8 cellular contexts compared by ENCODE assay signal in the genomic region with DNA sequence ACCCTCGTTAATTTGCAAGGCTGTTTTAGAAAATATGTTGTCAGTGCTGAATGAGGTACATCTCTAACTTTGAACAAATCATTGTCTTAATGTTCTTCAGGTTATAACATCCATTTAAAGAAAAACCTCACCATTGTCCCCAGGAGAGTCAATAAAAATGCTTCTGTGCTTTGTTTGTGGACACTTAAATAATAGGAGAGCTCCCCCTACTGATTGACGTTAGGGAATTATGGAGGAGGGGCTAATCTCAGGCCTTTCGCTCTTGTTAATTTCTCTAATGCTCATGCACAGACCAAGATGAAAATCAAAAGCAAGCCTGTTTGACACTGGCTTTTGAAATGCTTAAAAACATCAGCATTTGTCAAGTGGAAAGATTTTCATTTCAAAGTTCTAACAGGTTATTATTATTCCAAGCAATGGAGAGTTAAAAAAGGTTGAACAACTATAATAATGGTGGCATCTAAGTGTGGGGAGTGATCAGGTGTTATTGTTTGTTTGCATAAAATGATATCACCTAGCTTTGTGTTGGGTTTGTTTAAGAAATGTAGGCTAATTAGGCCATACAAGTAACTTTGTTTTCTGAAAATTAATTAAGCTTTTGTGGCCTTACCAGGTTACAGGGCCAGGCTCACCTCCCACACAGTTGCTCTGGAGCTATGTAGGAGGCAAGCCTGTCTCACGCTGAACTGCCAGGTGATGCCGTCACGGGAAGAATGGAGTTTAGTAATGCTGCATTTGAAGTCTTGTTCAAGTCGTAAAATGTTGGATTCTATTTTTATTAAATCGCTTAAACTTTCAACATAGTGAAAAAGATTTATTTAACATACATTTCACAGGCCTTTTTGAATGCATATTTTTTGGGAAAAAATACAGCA. TPM values are rescaled to one million over a fixed set of nuclear protein-coding genes. Genes with fewer than 3 reads are reported as not detected.
DNase-seq lines count a peak whose midpoint lies in the region; ATAC-seq, FAIRE-seq and TF ChIP-seq lines count a peak whose summit lies in the region.

No MANE protein-coding gene starts in this region.

- no TSS peak for BruUV-seq in Panc1 (replicated peaks; lab: Mats Ljungman, UMichigan)

- no peak overlapping the region for H2BK20ac ChIP-seq in H1 (ENCODE audit: low read length)

- H3K27me3 ChIP-seq in KMS-11 (ENCODE audit: insufficient read depth, low read depth) (no peaks in the 10 kb centered on the region), Panc1 (ENCODE audit: control insufficient read depth, insufficient read depth, low read length) (no peaks in the 10 kb centered on the region), H1 (replicated peaks in 1 of 4; ENCODE audit: control insufficient read depth in 3 of 4, extremely low read depth in 1 of 4, insufficient read depth in 3 of 4, low read length in 3 of 4) (no peaks in the 10 kb centered on the region)

- H4K8ac ChIP-seq in H1 (ENCODE audit: extremely low read depth, insufficient read depth, low read length), result no peak overlapping the region

- H3K4me1 ChIP-seq in KMS-11 (ENCODE audit: low read depth, poor library complexity, severe bottlenecking), result no peaks in the 10 kb centered on the region
- H3K4me1 ChIP-seq in Panc1 (ENCODE audit: control insufficient read depth, insufficient read depth, low read length), result no peaks in the 10 kb centered on the region
- peaks cover 0 to 2% (median 0%) of the 10 kb centered on the region in 4 experiments; a peak in 2 of 7 replicates for H3K4me1 ChIP-seq in H1 (replicated peaks in 1 of 4; ENCODE audit: control insufficient read depth in 3 of 4, insufficient read depth in 4 of 4, low read length in 3 of 4)

- POLR2A ChIA-PET in Panc1 (lab: Charles Lee), result no interaction called here
- POLR2A ChIA-PET in H1 (lab: Charles Lee; ENCODE audit: partially characterized antibody), result no interaction called here

- ATAC-seq in GM21367 (IDR thresholded peaks at IDR 0.05; ENCODE audit: unreplicated experiment) (peak; percentile 76), Panc1 (peak; percentile 88), memory B cell (ENCODE audit: low read depth) (peak; percentile 68)

- peaks cover 2% of the 10 kb centered on the region for H3K4me1 Mint-ChIP-seq in memory B cell

- H3K79me2 ChIP-seq in KMS-11 (ENCODE audit: insufficient read depth, low read depth) (no peaks in the 10 kb centered on the region), H1 (ENCODE audit: control insufficient read depth in 1 of 2, insufficient read depth in 2 of 2, low read length in 2 of 2) (no peaks in the 10 kb centered on the region)

- H3K18ac ChIP-seq in H1 (ENCODE audit: extremely low read depth, low read length), result no peak overlapping the region

- H4K5ac ChIP-seq in H1 (ENCODE audit: insufficient read length, low read depth, low read length), result no peak overlapping the region

- peak; percentile 68 for FAIRE-seq in H1 (lab: Jason Lieb, UNC)

- no peak overlapping the region for H3K4me2 ChIP-seq in KMS-11
- no peak overlapping the region for H3K4me2 ChIP-seq in H1 (ENCODE audit: insufficient read depth in 1 of 2, low read depth in 2 of 2, low read length in 2 of 2)

- TF ChIP-seq POLR2A in H1 (IDR thresholded peaks at IDR 0.05; ENCODE audit: control extremely low read depth in 1 of 2, low read depth in 2 of 2, low read length in 2 of 2), result no peak

- no peak overlapping the region for H3K4me3 ChIP-seq in KMS-11 (IDR thresholded peaks at IDR 0.05; ENCODE audit: insufficient read depth, low read depth, low read length)
- no peak overlapping the region for H3K4me3 ChIP-seq in Panc1 (ENCODE audit: low read depth in 2 of 2, low read length in 2 of 2)
- H3K4me3 ChIP-seq in H1 (ENCODE audit: extremely low read depth in 1 of 4, insufficient read depth in 2 of 4, low read depth in 3 of 4, low read length in 4 of 4), result no peak overlapping the region

- H2BK15ac ChIP-seq in H1 (ENCODE audit: low read length), result no peak overlapping the region

- no peak overlapping the region for H3K27ac Mint-ChIP-seq in memory B cell

- no peaks in the 10 kb centered on the region for H3K23me2 ChIP-seq in H1 (ENCODE audit: low read depth, low read length)

- H2AFZ ChIP-seq in KMS-11 (ENCODE audit: low read depth) (no peak overlapping the region), H1 (ENCODE audit: low read length) (no peak overlapping the region)

- H3K36me3 ChIP-seq in KMS-11 (ENCODE audit: insufficient read depth) (no peaks in the 10 kb centered on the region), Panc1 (ENCODE audit: control insufficient read depth, insufficient read depth, low read length) (no peaks in the 10 kb centered on the region), H1 (ENCODE audit: control insufficient read depth in 2 of 4, insufficient read depth in 4 of 4, low read length in 3 of 4) (no peaks in the 10 kb centered on the region)

- H3K23ac ChIP-seq in H1 (ENCODE audit: insufficient read length), result no peak overlapping the region

- H3K9ac ChIP-seq in KMS-11 (no peak overlapping the region), H1 (replicated peaks in 1 of 4; ENCODE audit: extremely low read depth in 1 of 4, low read depth in 3 of 4, low read length in 3 of 4) (no peak overlapping the region)

- peaks cover 6% of the 10 kb centered on the region for H3K9me3 Mint-ChIP-seq in memory B cell

- TF ChIP-seq CTCF in KMS-11 (conservative IDR thresholded peaks at IDR 0.05; ENCODE audit: low read depth, low read length), result peak; percentile 75
- TF ChIP-seq CTCF in Panc1 (IDR thresholded peaks at IDR 0.05), result peak; percentile 76; the same call in 1 of the 2 replicates
- peak in 2 of 3 experiments; percentile 32 to 44; a peak in 2 of 4 replicates for TF ChIP-seq CTCF in H1 (IDR thresholded peaks at IDR 0.05; ENCODE audit: control extremely low read depth in 1 of 3, insufficient read depth in 1 of 3, low read depth in 1 of 3, low read length in 3 of 3)

- DNase-seq in D341Med (ENCODE audit: low spot score) (peak; percentile 60), Panc1 (ENCODE audit: low read depth, low spot score) (peak; percentile 39), H1 (ENCODE audit: low read depth in 1 of 2, low spot score in 2 of 2) (no peak), memory B cell (ENCODE audit: low spot score in 2 of 2) (peak in 1 of 2 donors; percentile 13), OCI-M2 (lab: John Stamatoyannopoulos, UW; ENCODE audit: unreplicated experiment) (no peak), T-helper 9 cell (no peak)

- H3K9me3 ChIP-seq in Panc1 (ENCODE audit: control insufficient read depth, insufficient read depth, low read depth, low read length) (peaks cover 13% of the 10 kb centered on the region; the same call in 1 of the 2 replicates), H1 (ENCODE audit: insufficient read depth in 2 of 2, low read depth in 1 of 2, low read length in 1 of 2) (no peaks in the 10 kb centered on the region)

- H3K79me1 ChIP-seq in H1 (ENCODE audit: low read depth, low read length), result no peaks in the 10 kb centered on the region

- TF ChIP-seq RAD21 in H1 (IDR thresholded peaks at IDR 0.05 in 1 of 2, conservative IDR thresholded peaks at IDR 0.05 in 1 of 2; ENCODE audit: low read depth in 2 of 2, low read length in 2 of 2), result peak; percentile 71 to 77

- no peak overlapping the region for H3K56ac ChIP-seq in H1 (replicated peaks; ENCODE audit: insufficient read length, low read depth, low read length)

- peaks cover 5% of the 10 kb centered on the region for H3K27me3 Mint-ChIP-seq in memory B cell

- CTCF ChIA-PET in Panc1 (lab: Charles Lee), result no interaction called here
- CTCF ChIA-PET in H1 (lab: Charles Lee; ENCODE audit: partially characterized antibody), result interaction anchor here (0.6 to 3.3 kb wide), 22 partner anchors 9 to 733 kb away, joined by 3 to 16 read pairs (median 4); no protein-coding TSS in a partner anchor

- H2AK5ac ChIP-seq in H1 (ENCODE audit: low read depth, low read length), result no peak overlapping the region

- no peaks in the 10 kb centered on the region for H4K20me1 ChIP-seq in KMS-11 (ENCODE audit: insufficient read depth)
- H4K20me1 ChIP-seq in H1 (replicated peaks in 1 of 2; ENCODE audit: control insufficient read depth in 1 of 2, insufficient read depth in 2 of 2, low read length in 2 of 2), result no peaks in the 10 kb centered on the region

- no peak for TF ChIP-seq EP300 in H1 (IDR thresholded peaks at IDR 0.05; ENCODE audit: borderline replicate concordance in 1 of 2, low read depth in 2 of 2, low read length in 2 of 2)

- no peak overlapping the region for H2BK5ac ChIP-seq in H1 (ENCODE audit: low read depth, low read length)

- no peak overlapping the region for H4K91ac ChIP-seq in H1 (replicated peaks; ENCODE audit: insufficient read length, low read length)

- WGBS in H1 (ENCODE audit: extremely low coverage in 1 of 2, insufficient coverage in 1 of 2, insufficient read length in 1 of 2, insufficient replicate concordance in 2 of 2, low coverage in 1 of 2, low lambda C conversion rate in 2 of 2, missing lambda C conversion rate in 1 of 2), 2 experiments, result 77% methylated on average over 8 of the region's 8 CpGs; no CpG with 5 or more reads in 1 of the 2 experiments

- intact Hi-C loops in Panc1 (cut with micrococcal nuclease; ENCODE audit: unreplicated experiment), result loop anchor here (5.0 kb wide), 1 partner anchor 827 kb away; no protein-coding TSS in a partner anchor

- H2BK120ac ChIP-seq in H1 (replicated peaks; ENCODE audit: low read depth, low read length), result no peak overlapping the region

- in situ Hi-C loops in Panc1 (cut with HindIII; ENCODE audit: low pct_unique_long_range_greater_than_20kb, low sequenced_read_pairs), result no loop called here

- H3K14ac ChIP-seq in H1 (ENCODE audit: insufficient read length), result no peak overlapping the region

- H3K4me3 Mint-ChIP-seq in memory B cell, result no peak overlapping the region

- H3K4ac ChIP-seq in H1 (replicated peaks; ENCODE audit: insufficient read length, low read depth, low read length), result no peak overlapping the region

- no peak overlapping the region for H2BK12ac ChIP-seq in H1 (ENCODE audit: low read depth, low read length)

- H3K27ac ChIP-seq in KMS-11 (no peak overlapping the region), Panc1 (ENCODE audit: low read length) (no peak overlapping the region), H1 (ENCODE audit: low read depth, low read length) (no peak overlapping the region)

- no peaks in the 10 kb centered on the region for H3K36me3 Mint-ChIP-seq in memory B cell

TF ChIP-seq in H1, 55 proteins besides CTCF, POLR2A, EP300 and RAD21 (continues in another document):
- TF ChIP-seq YY1 (IDR thresholded peaks at IDR 0.05; ENCODE audit: low read depth, low read length), result no peak
- TF ChIP-seq HDAC6 (IDR thresholded peaks at IDR 0.05; ENCODE audit: low read depth, low read length), result no peak

RNA-seq across cellular contexts. Expression of a gene that starts 51.7 kb away (rescaled TPM):
- total RNA-seq in Panc1 (2021; ENCODE audit: unreplicated experiment), result not detected
- polyA plus RNA-seq in Panc1 (2012; ENCODE audit: insufficient read length), result not detected
- total RNA-seq in H1 (2021; fragmentation: NEBNext Ultra II Directional; extraction: Animal tissue kit (Norgen Biotek cat#: 25700)), result not detected in 2 replicates
- not detected in 2 replicates for polyA plus RNA-seq in H1 (2011; rRNA removed)
- polyA plus RNA-seq in H1 (2011; cell fraction: cytosol; rRNA removed), result not detected
- not detected for polyA plus RNA-seq in H1 (2011; cell fraction: nucleus; rRNA removed)
- not detected in 4 replicates for polyA plus RNA-seq in H1 (2012, experiment 1 of 2)
- polyA plus RNA-seq in H1 (2012, experiment 2 of 2), result not detected
- not detected for polyA plus RNA-seq in H1 (2013, experiment 1 of 2)
- not detected for polyA plus RNA-seq in H1 (2013, experiment 2 of 2)
- polyA minus RNA-seq in H1 (2011; rRNA and poly(A)+ RNA removed), result not detected in 2 replicates
- not detected for polyA minus RNA-seq in H1 (2011; cell fraction: cytosol; rRNA and poly(A)+ RNA removed)
- not detected for polyA minus RNA-seq in H1 (2011; cell fraction: nucleus; rRNA and poly(A)+ RNA removed)

Comparison
In these comparisons a context has a peak if more than half of its experiments do, and no peak if none do; other contexts are left out.
1. DNase-seq: peak in D341Med (single experiment) and Panc1 (single experiment); none in H1 (0 of 2), OCI-M2 (single experiment) and T-helper 9 cell (single experiment).
2. Peak in every context shown above with its lines, with median percentiles within 50 percentile points of each other: ATAC-seq and CTCF ChIP-seq.